In the genomic region with DNA sequence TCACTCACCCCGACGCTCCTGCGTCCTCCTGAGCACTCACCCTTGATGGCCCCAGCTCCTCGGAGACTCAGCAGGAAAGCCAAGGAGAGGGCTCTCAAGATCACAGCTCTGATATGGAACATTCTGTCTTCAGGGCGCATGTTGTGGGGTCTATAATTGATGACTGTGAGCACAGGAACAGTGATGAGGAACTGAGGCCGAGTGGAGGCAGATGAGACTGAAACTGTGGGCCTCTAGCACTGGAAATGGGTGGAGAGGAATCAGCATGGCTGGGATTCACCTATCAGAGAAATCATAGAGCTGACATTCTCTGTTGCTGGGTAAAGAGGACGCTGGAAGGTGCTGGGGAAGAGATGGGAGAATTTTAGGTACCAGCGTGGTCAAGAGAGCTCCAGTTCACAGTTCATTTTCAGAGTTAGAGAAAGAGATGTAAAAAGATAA, we compare ENCODE assay signal across 9 cellular contexts.
DNase-seq lines count a peak whose midpoint lies in the region; ATAC-seq and TF ChIP-seq lines count a peak whose summit lies in the region.
"Had no signal": no experiment of that assay in that cellular context is flagged by ENCODE, and none has a peak within 500 bp of the region (broad histone marks: within the 10 kb centered on the region; RNA-seq: fewer than 3 reads in every experiment).

HLA-DPA1 (minus strand) TSS at position 219 of the 441 bp plus-strand sequence.

- H3K4me3 ChIP-seq in OCI-LY3 (ENCODE audit: low read length) (peak within 1 kb of the TSS; percentile 100), subcutaneous abdominal adipose tissue (ENCODE audit: low read depth in 1 of 5, low read length in 5 of 5) (peak within 1 kb of the TSS; percentile 49 to 81 (median 57)), brain microvascular endothelial cell (ENCODE audit: low read depth, low read length) (no peak within 1 kb of the TSS)

- peak within 1 kb of the TSS; percentile 97 for H3K4me2 ChIP-seq in OCI-LY3 (ENCODE audit: low read length)

- ATAC-seq in HG02642 (IDR thresholded peaks at IDR 0.05; ENCODE audit: poor library complexity, unreplicated experiment): peak; percentile 71

- in situ Hi-C loops in brain microvascular endothelial cell (cut with HindIII; ENCODE audit: low pct_ligation_motif_present, low sequenced_read_pairs): no loop called here

- H3K4me1 ChIP-seq in OCI-LY3 (ENCODE audit: low read length): peaks cover 37% of the 10 kb centered on the region
- H3K4me1 ChIP-seq in subcutaneous abdominal adipose tissue (ENCODE audit: control insufficient read depth in 5 of 5, insufficient read depth in 5 of 5, low read length in 5 of 5): peaks cover 3 to 51% (median 5%) of the 10 kb centered on the region in 5 donors

- H3K79me2 ChIP-seq in OCI-LY3 (ENCODE audit: low read length): peaks cover 86% of the 10 kb centered on the region

- DNase-seq in activated naive CD4-positive, alpha-beta T cell treated with Interleukin-2 at 50 U/mL for 16 hours: peak; percentile 41
- no peak for DNase-seq in activated naive CD4-positive, alpha-beta T cell (lab: John Stamatoyannopoulos, UW)
- DNase-seq in amniotic epithelial cell (ENCODE audit: low read depth) (peak; percentile 31), kidney tubule cell (ENCODE audit: low spot score) (peak; percentile 34), brain microvascular endothelial cell (no peak)

- H3K27ac ChIP-seq in OCI-LY3 (ENCODE audit: low read length): peak within 1 kb of the TSS; percentile 97
- H3K27ac ChIP-seq in subcutaneous abdominal adipose tissue (ENCODE audit: low read depth, low read length): peak within 1 kb of the TSS; percentile 13
- H3K27ac ChIP-seq in brain microvascular endothelial cell: no peak within 1 kb of the TSS
- H3K27ac ChIP-seq: epithelial cell of prostate had no signal

- TF ChIP-seq CTCF in OCI-LY3 (IDR thresholded peaks at IDR 0.05; ENCODE audit: low read depth, low read length): no peak
- no peak for TF ChIP-seq CTCF in brain microvascular endothelial cell (IDR thresholded peaks at IDR 0.05; ENCODE audit: low read depth, low read length, missing control alignments)

- peak within 1 kb of the TSS; percentile 99 for H3K9ac ChIP-seq in OCI-LY3 (ENCODE audit: low read length)
- peak within 1 kb of the TSS; percentile 16 to 70 (median 32) for H3K9ac ChIP-seq in subcutaneous abdominal adipose tissue (ENCODE audit: low read length in 5 of 5)

- 0 out of 2 replicates have a peak, but pooled peaks cover 2% of the 10 kb centered on the region for H3K9me3 ChIP-seq in OCI-LY3 (ENCODE audit: insufficient read depth, low read length)
- H3K9me3 ChIP-seq in subcutaneous abdominal adipose tissue (ENCODE audit: control insufficient read depth in 5 of 5, low read length in 5 of 5): no peaks in the 10 kb centered on the region

- no peak within 1 kb of the TSS for H2AFZ ChIP-seq in OCI-LY3 (ENCODE audit: low read depth, low read length)

- H4K20me1 ChIP-seq in OCI-LY3 (ENCODE audit: insufficient read depth, low read length): peaks cover 29% of the 10 kb centered on the region

- no peaks in the 10 kb centered on the region for H3K27me3 ChIP-seq in OCI-LY3 (ENCODE audit: low read depth, low read length)
- H3K27me3 ChIP-seq in subcutaneous abdominal adipose tissue (ENCODE audit: control insufficient read depth in 5 of 5, insufficient read depth in 4 of 5, low read length in 5 of 5): peaks cover 0 to 8% (median 0%) of the 10 kb centered on the region in 5 donors
- H3K27me3 ChIP-seq in brain microvascular endothelial cell (replicated peaks): no peaks in the 10 kb centered on the region

- H3K36me3 ChIP-seq in OCI-LY3 (replicated peaks; ENCODE audit: low read depth, low read length) (peaks cover 54% of the 10 kb centered on the region), subcutaneous abdominal adipose tissue (ENCODE audit: control insufficient read depth in 5 of 5, insufficient read depth in 5 of 5, low read length in 5 of 5) (peaks cover 0 to 13% (median 12%) of the 10 kb centered on the region in 5 donors), brain microvascular endothelial cell (replicated peaks) (no peaks in the 10 kb centered on the region)

Comparison
In these comparisons a context has a peak if more than half of its experiments do, and no peak if none do; other contexts are left out.
1. DNase-seq: peak in activated naive CD4-positive, alpha-beta T cell treated with Interleukin-2 at 50 U/mL for 16 hours (single experiment), amniotic epithelial cell (single experiment) and kidney tubule cell (single experiment); none in activated naive CD4-positive, alpha-beta T cell (0 of 4) and brain microvascular endothelial cell (single experiment).